Comparison of ENCODE assay signal across 18 cellular contexts in the genomic region with DNA sequence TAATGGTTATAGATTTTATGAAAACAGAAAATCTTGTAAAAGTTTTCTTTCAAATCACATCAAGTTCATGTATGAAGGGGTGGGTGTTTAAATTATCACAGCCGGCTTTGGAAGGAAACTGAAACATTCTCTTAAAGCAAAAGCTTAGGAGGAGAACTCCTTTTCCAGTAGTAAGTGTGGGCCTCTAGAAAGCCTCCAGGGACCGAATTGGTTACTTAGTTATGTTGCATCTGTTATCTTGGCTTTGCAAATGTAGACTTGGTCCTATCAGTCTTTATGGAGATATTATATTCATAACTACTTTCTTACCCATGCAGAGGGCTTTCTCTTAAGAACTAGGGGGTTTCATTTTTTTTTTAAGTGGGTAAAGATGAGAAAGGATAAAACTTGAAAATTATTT.
"Had no signal": no experiment of that assay in that cellular context is flagged by ENCODE, and none has a peak within 500 bp of the region (broad histone marks: within the 10 kb centered on the region; RNA-seq: fewer than 3 reads in every experiment).

No MANE protein-coding gene starts in this region.

- H3K27ac ChIP-seq: right lobe of liver, upper lobe of right lung had no signal

- DNase-seq: activated CD4-positive, alpha-beta T cell treated with anti-CD3 and anti-CD28 coated beads, Interleukin-2, amount 50 U/mL, for 48 hours; activated effector memory CD4-positive, alpha-beta T cell treated with Interleukin-2 at 50 U/mL for 16 hours; activated naive CD8-positive, alpha-beta T cell treated with anti-CD3 and anti-CD28 coated beads, Interleukin-2, amount 10 ng/mL, durations not matched to agents 7 days and 5 days; anterior cingulate cortex; glutamatergic neuron; left colon; mammary epithelial cell; mucosa of descending colon; natural killer cell; nucleus accumbens; right lobe of liver; stimulated activated CD4-positive, alpha-beta T cell treated with anti-CD3 and anti-CD28 coated beads, Interleukin-2, amount 100 ng/mL, for 48 hours; stimulated activated naive CD4-positive, alpha-beta T cell treated with Interleukin-2 at 50 U/mL for 16 hours; upper lobe of right lung had no signal

- H3K36me3 Mint-ChIP-seq: natural killer cell had no signal

- H3K27me3 Mint-ChIP-seq: activated naive CD8-positive, alpha-beta T cell treated with anti-CD3 and anti-CD28 coated beads, Interleukin-2, amount 10 ng/mL, durations not matched to agents 7 days and 5 days had no signal

- ATAC-seq: activated CD4-positive, CD25-positive, alpha-beta regulatory T cell treated with anti-CD3 and anti-CD28 coated beads, Interleukin-2, amount 50 U/mL, for 24 hours; left colon; mucosa of descending colon; natural killer cell; right lobe of liver; upper lobe of right lung had no signal

- H3K9me3 Mint-ChIP-seq: activated naive CD8-positive, alpha-beta T cell treated with anti-CD3 and anti-CD28 coated beads, Interleukin-2, amount 10 ng/mL, durations not matched to agents 7 days and 5 days; natural killer cell; T-helper 2 cell treated with Interferon-gamma antibody and Interleukin-4, amounts not matched to agents 5 μg/mL and 100 μg/mL, for 36 hours had no signal

- H3K27me3 ChIP-seq: breast epithelium, dorsolateral prefrontal cortex, right lobe of liver, upper lobe of right lung had no signal

- H3K27ac Mint-ChIP-seq: activated naive CD8-positive, alpha-beta T cell treated with anti-CD3 and anti-CD28 coated beads, Interleukin-2, amount 10 ng/mL, durations not matched to agents 7 days and 5 days; natural killer cell; T-helper 2 cell treated with Interferon-gamma antibody and Interleukin-4, amounts not matched to agents 5 μg/mL and 100 μg/mL, for 36 hours had no signal

- H3K9me3 ChIP-seq: breast epithelium, mucosa of descending colon, right lobe of liver, upper lobe of right lung had no signal

- H3K4me3 Mint-ChIP-seq: activated naive CD8-positive, alpha-beta T cell treated with anti-CD3 and anti-CD28 coated beads, Interleukin-2, amount 10 ng/mL, durations not matched to agents 7 days and 5 days; natural killer cell; T-helper 2 cell treated with Interferon-gamma antibody and Interleukin-4, amounts not matched to agents 5 μg/mL and 100 μg/mL, for 36 hours had no signal

- H3K4me3 ChIP-seq: breast epithelium, mucosa of descending colon, right lobe of liver, upper lobe of right lung had no signal

- H3K36me3 ChIP-seq: breast epithelium, right lobe of liver had no signal
